ENCODE assay signal across 17 cellular contexts in the genomic region with DNA sequence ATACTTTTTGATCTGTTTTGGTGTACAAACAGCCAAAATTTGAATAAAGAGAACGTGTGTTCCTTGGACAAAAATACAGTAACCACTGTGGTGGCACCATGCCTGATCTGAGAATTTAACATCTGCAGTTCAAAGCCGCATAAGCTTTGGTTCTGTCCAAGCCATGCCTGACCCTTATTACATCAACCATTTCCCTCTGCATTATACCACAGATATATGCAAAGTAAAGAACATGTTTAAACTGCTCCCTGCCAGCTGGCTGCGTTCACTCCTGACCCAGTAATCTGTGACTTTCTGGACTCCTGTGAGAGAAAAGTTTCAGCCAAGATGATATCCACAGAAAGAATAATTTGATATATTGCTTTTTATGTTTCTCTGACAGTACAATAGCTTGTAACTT.
A peak's percentile ranks its signal among the peaks of the same experiment; 100 is the strongest.
DNase-seq lines count a peak whose midpoint lies in the region; ATAC-seq and TF ChIP-seq lines count a peak whose summit lies in the region.
"Had no signal": no experiment of that assay in that cellular context is flagged by ENCODE, and none has a peak within 500 bp of the region (broad histone marks: within the 10 kb centered on the region; RNA-seq: fewer than 3 reads in every experiment).

No MANE protein-coding gene starts in this region.

- no peaks in the 10 kb centered on the region for H3K36me3 ChIP-seq in SU-DHL-6 (ENCODE audit: low read length)
- no peaks in the 10 kb centered on the region for H3K36me3 ChIP-seq in lower lobe of right lung

- no peak overlapping the region for H3K9ac ChIP-seq in SU-DHL-6 (ENCODE audit: low read length)

- H3K4me2 ChIP-seq in SU-DHL-6 (ENCODE audit: low read depth, low read length, poor library complexity, severe bottlenecking): no peak overlapping the region

- H3K9me3 ChIP-seq in SU-DHL-6 (ENCODE audit: insufficient read depth, low read length) (0 out of 2 replicates have a peak, but pooled peaks cover 3% of the 10 kb centered on the region), lower lobe of right lung (no peaks in the 10 kb centered on the region)

- H3K36me3 Mint-ChIP-seq in mesothelial cell of epicardium: no peaks in the 10 kb centered on the region
- no peaks in the 10 kb centered on the region for H3K36me3 Mint-ChIP-seq in chondrocyte (ENCODE audit: low read depth)
- H3K36me3 Mint-ChIP-seq: CD4-positive, CD25-positive, alpha-beta regulatory T cell had no signal

- DNase-seq in NAMALWA (ENCODE audit: low spot score) (peak; percentile 34), fibroblast of pulmonary artery (ENCODE audit: low read depth) (peak; percentile 0), mesothelial cell of epicardium (ENCODE audit: low spot score in 2 of 2, unreplicated experiment in 2 of 2) (no peak), chondrocyte (ENCODE audit: low spot score) (no peak), left lobe of liver (ENCODE audit: low spot score) (no peak), lower lobe of right lung (no peak)
- DNase-seq: CD4-positive, CD25-positive, alpha-beta regulatory T cell; Karpas-422; NCI-H1048; NCI-H1417 treated with DMSO at 0.1 percent for 48 hours; NCI-H187 treated with DMSO at 0.1 percent for 48 hours; NCI-H2107; NCI-H446 treated with DMSO at 0.1 percent for 48 hours; NCI-H69 had no signal

- H3K27me3 ChIP-seq in SU-DHL-6 (ENCODE audit: low read length): no peaks in the 10 kb centered on the region
- H3K27me3 ChIP-seq in lower lobe of right lung (ENCODE audit: low read depth): no peaks in the 10 kb centered on the region

- H3K27me3 Mint-ChIP-seq in mesothelial cell of epicardium (ENCODE audit: low read depth) (no peaks in the 10 kb centered on the region), chondrocyte (ENCODE audit: low read depth) (peaks cover 4% of the 10 kb centered on the region)
- H3K27me3 Mint-ChIP-seq: CD4-positive, CD25-positive, alpha-beta regulatory T cell had no signal

- TF ChIP-seq CTCF in SU-DHL-6 (IDR thresholded peaks at IDR 0.05; ENCODE audit: insufficient read depth, low read length, poor library complexity, severe bottlenecking): no peak
- TF ChIP-seq CTCF in fibroblast of pulmonary artery (IDR thresholded peaks at IDR 0.05; ENCODE audit: low read length, missing control alignments): no peak
- TF ChIP-seq CTCF in mesothelial cell of epicardium (IDR thresholded peaks at IDR 0.05; ENCODE audit: unreplicated experiment): no peak
- TF ChIP-seq CTCF in chondrocyte (IDR thresholded peaks at IDR 0.05): no peak
- TF ChIP-seq CTCF in lower lobe of right lung (IDR thresholded peaks at IDR 0.05): no peak

- no peaks in the 10 kb centered on the region for H3K4me1 ChIP-seq in lower lobe of right lung

- H3F3A ChIP-seq in SU-DHL-6 (ENCODE audit: insufficient read depth): no peaks in the 10 kb centered on the region

- H3K4me3 Mint-ChIP-seq in mesothelial cell of epicardium (no peak overlapping the region), chondrocyte (ENCODE audit: unreplicated experiment) (no peak overlapping the region)
- H3K4me3 Mint-ChIP-seq: CD4-positive, CD25-positive, alpha-beta regulatory T cell had no signal

- H3K27ac Mint-ChIP-seq in mesothelial cell of epicardium: peak overlapping the region; percentile 57
- H3K27ac Mint-ChIP-seq in chondrocyte (ENCODE audit: unreplicated experiment): no peak overlapping the region
- H3K27ac Mint-ChIP-seq: CD4-positive, CD25-positive, alpha-beta regulatory T cell had no signal

- H3K27ac ChIP-seq in SU-DHL-6 (ENCODE audit: low read depth, low read length) (no peak overlapping the region), lower lobe of right lung (no peak overlapping the region)

- no peaks in the 10 kb centered on the region for H3K9me2 ChIP-seq in SU-DHL-6 (replicated peaks; ENCODE audit: insufficient read depth, low read length)

- intact Hi-C loops in lower lobe of right lung (cut with DNase I): no loop called here

- peaks cover 3% of the 10 kb centered on the region for H3K9me3 Mint-ChIP-seq in mesothelial cell of epicardium
- no peaks in the 10 kb centered on the region for H3K9me3 Mint-ChIP-seq in chondrocyte (ENCODE audit: low read depth)

- no peak overlapping the region for H3K4me3 ChIP-seq in SU-DHL-6 (ENCODE audit: insufficient read depth, low read length, poor library complexity, severe bottlenecking)
- H3K4me3 ChIP-seq in fibroblast of pulmonary artery (replicated peaks; ENCODE audit: low read depth, low read length): no peak overlapping the region
- no peak overlapping the region for H3K4me3 ChIP-seq in lower lobe of right lung

- no peaks in the 10 kb centered on the region for H4K20me1 ChIP-seq in SU-DHL-6 (ENCODE audit: low read depth, low read length)

- no peaks in the 10 kb centered on the region for H3K79me2 ChIP-seq in SU-DHL-6 (ENCODE audit: insufficient read depth, low read length)

- H2AFZ ChIP-seq in SU-DHL-6 (ENCODE audit: low read depth, low read length, severe bottlenecking): peak overlapping the region; percentile 20

- H3K4me1 Mint-ChIP-seq in mesothelial cell of epicardium: peaks cover 9% of the 10 kb centered on the region
- H3K4me1 Mint-ChIP-seq in chondrocyte (ENCODE audit: low read depth): peaks cover 8% of the 10 kb centered on the region
- H3K4me1 Mint-ChIP-seq: CD4-positive, CD25-positive, alpha-beta regulatory T cell had no signal

- no peak for ATAC-seq in left lobe of liver
- ATAC-seq in lower lobe of right lung: no peak
- ATAC-seq: Panc1, SK-N-SH treated with all-trans-retinoic acid at 6 μM for 48 hours had no signal

Comparison
In these comparisons a context has a peak if more than half of its experiments do, and no peak if none do; other contexts are left out.
1. DNase-seq: peak in NAMALWA (single experiment) and fibroblast of pulmonary artery (single experiment); none in mesothelial cell of epicardium (0 of 2), chondrocyte (single experiment), left lobe of liver (single experiment) and lower lobe of right lung (single experiment).